ENCODE assay signal across 18 cellular contexts in genomic region chr17:47367257-47367656, GRCh38. TPM values are rescaled to one million over a fixed set of nuclear protein-coding genes. Genes with fewer than 3 reads are reported as not detected.
DNase-seq lines count a peak whose midpoint lies in the region; ATAC-seq and TF ChIP-seq lines count a peak whose summit lies in the region.
"Had no signal": no experiment of that assay in that cellular context is flagged by ENCODE, and none has a peak within 500 bp of the region (broad histone marks: within the 10 kb centered on the region; RNA-seq: fewer than 3 reads in every experiment).

No MANE protein-coding gene starts in this region.

- H3K4me2 ChIP-seq in PC-3 (ENCODE audit: low read length) (0 out of 2 replicates have a peak overlapping the region, but pooled peaks have one; percentile 65), neural progenitor cell (no peak overlapping the region), OCI-LY7 (ENCODE audit: low read length) (no peak overlapping the region)
- H3K4me2 ChIP-seq: A549; BLaER1 treated with 17β-estradiol and CSF1 and Interleukin-3, amounts not matched to agents 10 nM and 100 nM had no signal

- H4K20me1 ChIP-seq in PC-3 (ENCODE audit: low read length) (no peaks in the 10 kb centered on the region), neural progenitor cell (ENCODE audit: low read depth) (no peaks in the 10 kb centered on the region), OCI-LY7 (ENCODE audit: insufficient read depth, low read length) (no peaks in the 10 kb centered on the region)
- H4K20me1 ChIP-seq: BLaER1 treated with 17β-estradiol and CSF1 and Interleukin-3, amounts not matched to agents 10 nM and 100 nM had no signal

- no peaks in the 10 kb centered on the region for H3K79me2 ChIP-seq in PC-3 (ENCODE audit: low read length)
- no peaks in the 10 kb centered on the region for H3K79me2 ChIP-seq in neural progenitor cell (ENCODE audit: low read depth)
- no peaks in the 10 kb centered on the region for H3K79me2 ChIP-seq in OCI-LY7 (ENCODE audit: insufficient read depth, low read depth, low read length)

- H3K36me3 Mint-ChIP-seq in neural progenitor cell: no peaks in the 10 kb centered on the region

- BruUV-seq in PC-3 (replicated peaks; lab: Mats Ljungman, UMichigan) (no TSS peak), OCI-LY7 (replicated peaks; lab: Mats Ljungman, UMichigan) (no TSS peak)

- ATAC-seq in PC-3: no peak
- ATAC-seq: A549; CD8-positive, alpha-beta T cell had no signal

- H3K9ac ChIP-seq in PC-3 (ENCODE audit: low read length) (no peak overlapping the region), neural progenitor cell (no peak overlapping the region)
- H3K9ac ChIP-seq: BLaER1 treated with 17β-estradiol and CSF1 and Interleukin-3, amounts not matched to agents 10 nM and 100 nM had no signal

- intact Hi-C loops in PC-3 (cut with micrococcal nuclease) (no loop called here), thyroid gland (cut with DNase I) (no loop called here), OCI-LY7 (cut with micrococcal nuclease; ENCODE audit: unreplicated experiment) (no loop called here)

- no peak overlapping the region for H3K27ac ChIP-seq in PC-3 (ENCODE audit: low read length)
- peak overlapping the region; percentile 87 for H3K27ac ChIP-seq in VCaP
- peak overlapping the region in 2 of 3 donors; percentile 33 to 57 for H3K27ac ChIP-seq in thyroid gland
- H3K27ac ChIP-seq in neural progenitor cell: no peak overlapping the region
- no peak overlapping the region for H3K27ac ChIP-seq in OCI-LY7 (ENCODE audit: low read depth, low read length, poor library complexity, severe bottlenecking)
- H3K27ac ChIP-seq: 22Rv1; A549; BLaER1 treated with 17β-estradiol and CSF1 and Interleukin-3, amounts not matched to agents 10 nM and 100 nM; C4-2B had no signal

- H3F3A ChIP-seq in PC-3 (ENCODE audit: low read length, unreplicated experiment): no peaks in the 10 kb centered on the region
- H3F3A ChIP-seq in neural progenitor cell (ENCODE audit: low read depth): no peaks in the 10 kb centered on the region

- H3K27me3 Mint-ChIP-seq in neural progenitor cell (ENCODE audit: insufficient read depth, low read depth): peaks cover 2% of the 10 kb centered on the region
- H3K27me3 Mint-ChIP-seq: B cell; CD4-positive, alpha-beta T cell had no signal

- H3K27ac Mint-ChIP-seq in neural progenitor cell: no peak overlapping the region
- H3K27ac Mint-ChIP-seq: B cell; CD4-positive, alpha-beta T cell; CD8-positive, alpha-beta T cell had no signal

- H3K4me1 Mint-ChIP-seq in neural progenitor cell: no peaks in the 10 kb centered on the region
- H3K4me1 Mint-ChIP-seq: B cell had no signal

- no peak overlapping the region for H2AFZ ChIP-seq in PC-3 (ENCODE audit: low read length)
- H2AFZ ChIP-seq in neural progenitor cell (replicated peaks): no peak overlapping the region
- H2AFZ ChIP-seq in OCI-LY7 (ENCODE audit: low read length): no peak overlapping the region

- H3K4me3 ChIP-seq in PC-3 (ENCODE audit: low read length) (no peak overlapping the region), thyroid gland (replicated peaks in 1 of 3) (no peak overlapping the region), neural progenitor cell (no peak overlapping the region), OCI-LY7 (ENCODE audit: low read depth, low read length, poor library complexity, severe bottlenecking) (no peak overlapping the region)
- H3K4me3 ChIP-seq: A549; BLaER1 treated with 17β-estradiol and CSF1 and Interleukin-3, amounts not matched to agents 10 nM and 100 nM had no signal

- 91 to 92% methylated on average over 10 of the region's 10 CpGs for WGBS in thyroid gland, 2 donors

- TF ChIP-seq CTCF in PC-3 (conservative IDR thresholded peaks at IDR 0.05; ENCODE audit: low read depth, low read length) (no peak), VCaP (conservative IDR thresholded peaks at IDR 0.05) (no peak), thyroid gland (IDR thresholded peaks at IDR 0.05) (no peak), neural progenitor cell (IDR thresholded peaks at IDR 0.05) (no peak), OCI-LY7 (conservative IDR thresholded peaks at IDR 0.05; ENCODE audit: low read length) (no peak)

- POLR2A ChIA-PET in PC-3 (lab: Charles Lee; ENCODE audit: unreplicated experiment): interaction anchor here (0.5 kb wide), 1 partner anchor 254 kb away, joined by 4 read pairs; no protein-coding TSS in a partner anchor
- POLR2A ChIA-PET in OCI-LY7 (lab: Charles Lee): no interaction called here

- 0 out of 2 replicates have a peak, but pooled peaks cover 2% of the 10 kb centered on the region for H3K9me3 ChIP-seq in PC-3 (ENCODE audit: low read length)
- no peaks in the 10 kb centered on the region for H3K9me3 ChIP-seq in thyroid gland
- peaks cover under 1% of the 10 kb centered on the region for H3K9me3 ChIP-seq in neural progenitor cell (ENCODE audit: low read depth)
- no peaks in the 10 kb centered on the region for H3K9me3 ChIP-seq in OCI-LY7 (ENCODE audit: low read length)

- CTCF ChIA-PET in PC-3 (lab: Charles Lee) (no interaction called here), OCI-LY7 (lab: Charles Lee; ENCODE audit: unreplicated experiment) (no interaction called here)

- DNase-seq in PC-3 (no peak), thyroid gland (no peak), neural progenitor cell (ENCODE audit: low spot score) (no peak), OCI-LY7 (ENCODE audit: low spot score) (no peak)
- DNase-seq: AML-193; Caco-2; Calu3; CD4-positive, alpha-beta T cell; CD8-positive, alpha-beta T cell; DMS79 treated with DMSO at 0.1 percent for 48 hours; GF-D8 had no signal

- H3K4me3 Mint-ChIP-seq in neural progenitor cell: no peak overlapping the region
- H3K4me3 Mint-ChIP-seq: B cell; CD4-positive, alpha-beta T cell; CD8-positive, alpha-beta T cell had no signal

- no peak for TF ChIP-seq POLR2A in thyroid gland (IDR thresholded peaks at IDR 0.05)

- peaks cover 13% of the 10 kb centered on the region for H3K9me3 Mint-ChIP-seq in neural progenitor cell

- H3K36me3 ChIP-seq in PC-3 (ENCODE audit: low read depth, low read length) (no peaks in the 10 kb centered on the region), thyroid gland (no peaks in the 10 kb centered on the region), neural progenitor cell (no peaks in the 10 kb centered on the region), OCI-LY7 (ENCODE audit: insufficient read depth, low read length) (no peaks in the 10 kb centered on the region)

- H3K27me3 ChIP-seq in PC-3 (ENCODE audit: low read length) (no peaks in the 10 kb centered on the region), thyroid gland (no peaks in the 10 kb centered on the region), neural progenitor cell (no peaks in the 10 kb centered on the region)
- H3K27me3 ChIP-seq: BLaER1 treated with 17β-estradiol and CSF1 and Interleukin-3, amounts not matched to agents 10 nM and 100 nM had no signal

- H3K4me1 ChIP-seq in PC-3 (ENCODE audit: insufficient read depth, low read length) (peaks cover 19% of the 10 kb centered on the region), thyroid gland (peaks cover 9 to 19% of the 10 kb centered on the region in 2 donors), neural progenitor cell (no peaks in the 10 kb centered on the region), OCI-LY7 (ENCODE audit: insufficient read depth, low read length, poor library complexity, severe bottlenecking) (no peaks in the 10 kb centered on the region)
- H3K4me1 ChIP-seq: A549 had no signal

- no peaks in the 10 kb centered on the region for H3K9me2 ChIP-seq in PC-3 (replicated peaks; ENCODE audit: low read length)
- H3K9me2 ChIP-seq in OCI-LY7 (ENCODE audit: insufficient read depth, low read length): no peaks in the 10 kb centered on the region

RNA-seq across cellular contexts. Expression of gene EFCAB13, which starts 43.5 kb away (rescaled TPM):
- total RNA-seq in PC-3 (2014; rRNA removed): 1.2 and 2.7 TPM in 2 replicates
- total RNA-seq in thyroid gland: 10 to 100 TPM; 26.5 to 94.1 (median 48.1) TPM
- 1.1 and 2.7 TPM in 2 replicates for total RNA-seq in neural progenitor cell (ENCODE audit: low replicate concordance)
- total RNA-seq in OCI-LY7 (2014; rRNA removed; shearing (Covaris generic)): 4.5 TPM in 2 replicates
- total RNA-seq in OCI-LY7 (2022): 5.3 and 9.1 TPM in 2 replicates
- total RNA-seq: A172 had no signal

Comparison
In these comparisons a context has a peak if more than half of its experiments do, and no peak if none do; other contexts are left out.
1. H3K27ac ChIP-seq: peak in VCaP (single experiment) and thyroid gland (2 of 3); none in PC-3 (single experiment), neural progenitor cell (single experiment) and OCI-LY7 (single experiment).